9 cellular contexts compared by ENCODE assay signal in the genomic region with DNA sequence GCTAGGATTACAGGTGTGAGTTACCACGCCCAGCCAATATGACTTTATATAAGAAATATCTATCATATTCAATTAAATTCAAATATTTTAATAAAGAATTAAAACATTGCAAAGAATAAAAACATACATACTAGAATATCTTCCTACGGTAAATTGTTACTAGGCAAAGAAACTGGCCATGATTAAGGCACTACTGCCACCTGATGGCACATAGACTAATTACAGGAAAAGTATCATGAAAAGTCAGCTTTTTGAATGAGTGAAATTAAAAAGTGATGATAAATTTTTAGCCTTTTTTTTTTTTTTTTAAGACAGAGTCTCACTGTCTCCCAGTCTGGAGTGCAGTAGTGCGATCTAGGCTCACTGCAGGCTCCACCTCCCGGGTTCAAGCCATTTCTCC. TPM values are rescaled to one million over a fixed set of nuclear protein-coding genes. Genes with fewer than 3 reads are reported as not detected.
DNase-seq lines count a peak whose midpoint lies in the region; ATAC-seq and TF ChIP-seq lines count a peak whose summit lies in the region.
"Had no signal": no experiment of that assay in that cellular context is flagged by ENCODE, and none has a peak within 500 bp of the region (broad histone marks: within the 10 kb centered on the region; RNA-seq: fewer than 3 reads in every experiment).

No MANE protein-coding gene starts in this region.

- H3K27me3 ChIP-seq in lower lobe of right lung (ENCODE audit: low read depth) = no peaks in the 10 kb centered on the region

- H3K36me3 Mint-ChIP-seq in nephron progenitor cell (ENCODE audit: low read depth) = no peaks in the 10 kb centered on the region

- peaks cover 3% of the 10 kb centered on the region for H3K27me3 Mint-ChIP-seq in nephron progenitor cell (ENCODE audit: low read depth, poor library complexity)

- no peaks in the 10 kb centered on the region for H3K36me3 ChIP-seq in lower lobe of right lung

- H3K27ac ChIP-seq in lower lobe of right lung = no peak overlapping the region

- no peak for ATAC-seq in GM21360 (IDR thresholded peaks at IDR 0.05; ENCODE audit: unreplicated experiment)
- no peak for ATAC-seq in lower lobe of right lung
- ATAC-seq: mucosa of descending colon had no signal

- H3K4me3 ChIP-seq in GM12864 (ENCODE audit: low read depth, low read length) (no peak overlapping the region), LNCaP clone FGC (ENCODE audit: low read depth, low read length) (no peak overlapping the region), lower lobe of right lung (no peak overlapping the region)
- H3K4me3 ChIP-seq: mucosa of descending colon had no signal

- no peak overlapping the region for H3K27ac Mint-ChIP-seq in nephron progenitor cell

- no peaks in the 10 kb centered on the region for H3K9me3 Mint-ChIP-seq in nephron progenitor cell

- intact Hi-C loops in lower lobe of right lung (cut with DNase I) = no loop called here

- no peaks in the 10 kb centered on the region for H3K4me1 ChIP-seq in lower lobe of right lung

- H3K4me1 Mint-ChIP-seq in nephron progenitor cell = no peaks in the 10 kb centered on the region

- TF ChIP-seq CTCF in GM12864 (IDR thresholded peaks at IDR 0.05; ENCODE audit: low read depth, low read length, missing control alignments) (peak; percentile 28), LNCaP clone FGC (IDR thresholded peaks at IDR 0.05; ENCODE audit: control insufficient read depth, extremely low read depth, insufficient read depth) (peak; percentile 60), nephron progenitor cell (IDR thresholded peaks at IDR 0.05) (peak; percentile 23), lower lobe of right lung (IDR thresholded peaks at IDR 0.05) (no peak)

- H3K4me3 Mint-ChIP-seq in nephron progenitor cell = no peak overlapping the region

- peaks cover 11% of the 10 kb centered on the region for H3K9me3 ChIP-seq in lower lobe of right lung

- no peak for DNase-seq in GM12864 (ENCODE audit: low read depth)
- no peak for DNase-seq in LNCaP clone FGC (ENCODE audit: low read depth)
- DNase-seq in astrocyte of the hippocampus (ENCODE audit: low read depth, low spot score) = peak; percentile 4
- DNase-seq in nephron progenitor cell = no peak
- no peak for DNase-seq in COR-L47 (lab: John Stamatoyannopoulos, UW)
- DNase-seq in lower lobe of right lung = no peak
- DNase-seq: anterior cingulate cortex had no signal

RNA-seq across cellular contexts. Expression of gene MRPS33, which starts 30.9 kb away (rescaled TPM):
- 34.6 TPM for total RNA-seq in lower lobe of right lung

RNA-seq across cellular contexts. Expression of gene BRAF, which starts 59.1 kb away (rescaled TPM):
- total RNA-seq in lower lobe of right lung = 43.0 TPM
